1 cellular context compared by ENCODE assay signal in the genomic region with DNA sequence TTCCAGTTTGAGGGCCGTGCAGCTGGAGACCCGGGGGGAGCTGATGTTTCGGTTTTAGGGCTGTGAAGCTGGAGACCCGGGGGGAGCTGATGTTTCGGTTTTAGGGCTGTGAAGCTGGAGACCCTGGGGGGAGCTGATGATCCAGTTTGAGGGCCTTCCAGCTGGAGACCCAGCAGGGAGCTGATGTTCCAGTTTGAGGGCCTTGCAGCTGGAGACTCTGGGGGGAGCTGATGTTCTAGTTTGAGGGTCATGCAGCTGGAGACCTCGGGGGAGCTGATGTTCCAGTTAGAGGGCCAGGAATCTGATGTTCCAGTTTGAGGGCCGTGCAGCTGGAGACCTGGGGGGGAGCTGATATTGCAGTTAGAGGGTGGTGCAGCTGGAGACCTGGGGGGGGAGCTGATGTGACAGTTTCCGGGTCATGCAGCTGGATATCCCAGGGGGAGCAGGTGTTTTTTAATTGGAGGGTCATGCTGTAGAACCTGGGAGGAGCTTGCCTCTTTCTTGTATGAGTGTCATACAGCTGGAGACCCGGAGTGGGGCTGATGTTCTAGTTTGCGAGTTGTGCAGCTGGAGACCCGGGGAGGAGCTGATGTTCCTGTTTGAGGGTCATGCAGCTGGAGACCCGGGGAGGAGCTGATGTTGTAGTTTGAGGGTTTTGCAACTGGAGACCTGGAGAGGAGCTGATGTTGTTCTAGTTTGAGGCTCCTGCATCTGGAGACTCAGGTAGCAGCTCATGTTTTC.
TF ChIP-seq lines count a peak whose summit lies in the region.

No MANE protein-coding gene starts in this region.

TF ChIP-seq in HepG2, 621 proteins besides CTCF, POLR2A, EP300 and RAD21 (continued from another document):
- TF ChIP-seq, protein P1, sequence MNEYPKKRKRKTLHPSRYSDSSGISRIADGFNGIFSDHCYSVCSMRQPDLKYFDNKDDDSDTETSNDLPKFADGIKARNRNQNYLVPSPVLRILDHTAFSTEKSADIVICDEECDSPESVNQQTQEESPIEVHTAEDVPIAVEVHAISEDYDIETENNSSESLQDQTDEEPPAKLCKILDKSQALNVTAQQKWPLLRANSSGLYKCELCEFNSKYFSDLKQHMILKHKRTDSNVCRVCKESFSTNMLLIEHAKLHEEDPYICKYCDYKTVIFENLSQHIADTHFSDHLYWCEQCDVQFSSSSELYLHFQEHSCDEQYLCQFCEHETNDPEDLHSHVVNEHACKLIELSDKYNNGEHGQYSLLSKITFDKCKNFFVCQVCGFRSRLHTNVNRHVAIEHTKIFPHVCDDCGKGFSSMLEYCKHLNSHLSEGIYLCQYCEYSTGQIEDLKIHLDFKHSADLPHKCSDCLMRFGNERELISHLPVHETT (CRISPR knock-in tag; conservative IDR thresholded peaks at IDR 0.05): no peak
- no peak for TF ChIP-seq ZNF713 (CRISPR knock-in tag; IDR thresholded peaks at IDR 0.05)
- TF ChIP-seq, protein P2, sequence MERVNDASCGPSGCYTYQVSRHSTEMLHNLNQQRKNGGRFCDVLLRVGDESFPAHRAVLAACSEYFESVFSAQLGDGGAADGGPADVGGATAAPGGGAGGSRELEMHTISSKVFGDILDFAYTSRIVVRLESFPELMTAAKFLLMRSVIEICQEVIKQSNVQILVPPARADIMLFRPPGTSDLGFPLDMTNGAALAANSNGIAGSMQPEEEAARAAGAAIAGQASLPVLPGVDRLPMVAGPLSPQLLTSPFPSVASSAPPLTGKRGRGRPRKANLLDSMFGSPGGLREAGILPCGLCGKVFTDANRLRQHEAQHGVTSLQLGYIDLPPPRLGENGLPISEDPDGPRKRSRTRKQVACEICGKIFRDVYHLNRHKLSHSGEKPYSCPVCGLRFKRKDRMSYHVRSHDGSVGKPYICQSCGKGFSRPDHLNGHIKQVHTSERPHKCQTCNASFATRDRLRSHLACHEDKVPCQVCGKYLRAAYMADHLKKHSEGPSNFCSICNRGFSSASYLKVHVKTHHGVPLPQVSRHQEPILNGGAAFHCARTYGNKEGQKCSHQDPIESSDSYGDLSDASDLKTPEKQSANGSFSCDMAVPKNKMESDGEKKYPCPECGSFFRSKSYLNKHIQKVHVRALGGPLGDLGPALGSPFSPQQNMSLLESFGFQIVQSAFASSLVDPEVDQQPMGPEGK (CRISPR knock-in tag; IDR thresholded peaks at IDR 0.05): 0 out of 2 replicates have a peak, but pooled peaks have one; percentile 21
- no peak for TF ChIP-seq ZNF598 (CRISPR knock-in tag; IDR thresholded peaks at IDR 0.05; ENCODE audit: borderline replicate concordance)
- TF ChIP-seq SKI (IDR thresholded peaks at IDR 0.05; ENCODE audit: partially characterized antibody): no peak
- TF ChIP-seq, protein P3, sequence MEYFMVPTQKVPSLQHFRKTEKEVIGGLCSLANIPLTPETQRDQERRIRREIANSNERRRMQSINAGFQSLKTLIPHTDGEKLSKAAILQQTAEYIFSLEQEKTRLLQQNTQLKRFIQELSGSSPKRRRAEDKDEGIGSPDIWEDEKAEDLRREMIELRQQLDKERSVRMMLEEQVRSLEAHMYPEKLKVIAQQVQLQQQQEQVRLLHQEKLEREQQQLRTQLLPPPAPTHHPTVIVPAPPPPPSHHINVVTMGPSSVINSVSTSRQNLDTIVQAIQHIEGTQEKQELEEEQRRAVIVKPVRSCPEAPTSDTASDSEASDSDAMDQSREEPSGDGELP (IDR thresholded peaks at IDR 0.05; ENCODE audit: borderline replicate concordance, low read depth): 0 out of 2 replicates have a peak, but pooled peaks have one; percentile 12
- no peak for TF ChIP-seq ZNF264 (CRISPR knock-in tag; IDR thresholded peaks at IDR 0.05)
- no peak for TF ChIP-seq GABPA (IDR thresholded peaks at IDR 0.05; ENCODE audit: low read depth, low read length)
- TF ChIP-seq GABPA (CRISPR knock-in tag; IDR thresholded peaks at IDR 0.05; ENCODE audit: low read depth): peak; percentile 55
- no peak for TF ChIP-seq XBP1 (CRISPR knock-in tag; IDR thresholded peaks at IDR 0.05)
- TF ChIP-seq NR2C2 (CRISPR knock-in tag; IDR thresholded peaks at IDR 0.05; ENCODE audit: borderline replicate concordance): peak; percentile 78
- TF ChIP-seq, protein P4, sequence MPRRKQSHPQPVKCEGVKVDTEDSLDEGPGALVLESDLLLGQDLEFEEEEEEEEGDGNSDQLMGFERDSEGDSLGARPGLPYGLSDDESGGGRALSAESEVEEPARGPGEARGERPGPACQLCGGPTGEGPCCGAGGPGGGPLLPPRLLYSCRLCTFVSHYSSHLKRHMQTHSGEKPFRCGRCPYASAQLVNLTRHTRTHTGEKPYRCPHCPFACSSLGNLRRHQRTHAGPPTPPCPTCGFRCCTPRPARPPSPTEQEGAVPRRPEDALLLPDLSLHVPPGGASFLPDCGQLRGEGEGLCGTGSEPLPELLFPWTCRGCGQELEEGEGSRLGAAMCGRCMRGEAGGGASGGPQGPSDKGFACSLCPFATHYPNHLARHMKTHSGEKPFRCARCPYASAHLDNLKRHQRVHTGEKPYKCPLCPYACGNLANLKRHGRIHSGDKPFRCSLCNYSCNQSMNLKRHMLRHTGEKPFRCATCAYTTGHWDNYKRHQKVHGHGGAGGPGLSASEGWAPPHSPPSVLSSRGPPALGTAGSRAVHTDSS (CRISPR knock-in tag; conservative IDR thresholded peaks at IDR 0.05): no peak
- TF ChIP-seq CBFB (CRISPR knock-in tag; IDR thresholded peaks at IDR 0.05): no peak
- TF ChIP-seq HOXD1 (CRISPR knock-in tag; IDR thresholded peaks at IDR 0.05): no peak
- TF ChIP-seq, protein P5, sequence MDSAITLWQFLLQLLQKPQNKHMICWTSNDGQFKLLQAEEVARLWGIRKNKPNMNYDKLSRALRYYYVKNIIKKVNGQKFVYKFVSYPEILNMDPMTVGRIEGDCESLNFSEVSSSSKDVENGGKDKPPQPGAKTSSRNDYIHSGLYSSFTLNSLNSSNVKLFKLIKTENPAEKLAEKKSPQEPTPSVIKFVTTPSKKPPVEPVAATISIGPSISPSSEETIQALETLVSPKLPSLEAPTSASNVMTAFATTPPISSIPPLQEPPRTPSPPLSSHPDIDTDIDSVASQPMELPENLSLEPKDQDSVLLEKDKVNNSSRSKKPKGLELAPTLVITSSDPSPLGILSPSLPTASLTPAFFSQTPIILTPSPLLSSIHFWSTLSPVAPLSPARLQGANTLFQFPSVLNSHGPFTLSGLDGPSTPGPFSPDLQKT (CRISPR knock-in tag; IDR thresholded peaks at IDR 0.05; ENCODE audit: borderline replicate concordance): no peak
- TF ChIP-seq, protein P6, sequence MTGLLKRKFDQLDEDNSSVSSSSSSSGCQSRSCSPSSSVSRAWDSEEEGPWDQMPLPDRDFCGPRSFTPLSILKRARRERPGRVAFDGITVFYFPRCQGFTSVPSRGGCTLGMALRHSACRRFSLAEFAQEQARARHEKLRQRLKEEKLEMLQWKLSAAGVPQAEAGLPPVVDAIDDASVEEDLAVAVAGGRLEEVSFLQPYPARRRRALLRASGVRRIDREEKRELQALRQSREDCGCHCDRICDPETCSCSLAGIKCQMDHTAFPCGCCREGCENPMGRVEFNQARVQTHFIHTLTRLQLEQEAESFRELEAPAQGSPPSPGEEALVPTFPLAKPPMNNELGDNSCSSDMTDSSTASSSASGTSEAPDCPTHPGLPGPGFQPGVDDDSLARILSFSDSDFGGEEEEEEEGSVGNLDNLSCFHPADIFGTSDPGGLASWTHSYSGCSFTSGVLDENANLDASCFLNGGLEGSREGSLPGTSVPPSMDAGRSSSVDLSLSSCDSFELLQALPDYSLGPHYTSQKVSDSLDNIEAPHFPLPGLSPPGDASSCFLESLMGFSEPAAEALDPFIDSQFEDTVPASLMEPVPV (CRISPR knock-in tag; IDR thresholded peaks at IDR 0.05): no peak
- TF ChIP-seq, protein P7, sequence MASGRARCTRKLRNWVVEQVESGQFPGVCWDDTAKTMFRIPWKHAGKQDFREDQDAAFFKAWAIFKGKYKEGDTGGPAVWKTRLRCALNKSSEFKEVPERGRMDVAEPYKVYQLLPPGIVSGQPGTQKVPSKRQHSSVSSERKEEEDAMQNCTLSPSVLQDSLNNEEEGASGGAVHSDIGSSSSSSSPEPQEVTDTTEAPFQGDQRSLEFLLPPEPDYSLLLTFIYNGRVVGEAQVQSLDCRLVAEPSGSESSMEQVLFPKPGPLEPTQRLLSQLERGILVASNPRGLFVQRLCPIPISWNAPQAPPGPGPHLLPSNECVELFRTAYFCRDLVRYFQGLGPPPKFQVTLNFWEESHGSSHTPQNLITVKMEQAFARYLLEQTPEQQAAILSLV (CRISPR knock-in tag; IDR thresholded peaks at IDR 0.05; ENCODE audit: borderline replicate concordance): 0 out of 2 replicates have a peak, but pooled peaks have one; percentile 23
- TF ChIP-seq, protein P8, sequence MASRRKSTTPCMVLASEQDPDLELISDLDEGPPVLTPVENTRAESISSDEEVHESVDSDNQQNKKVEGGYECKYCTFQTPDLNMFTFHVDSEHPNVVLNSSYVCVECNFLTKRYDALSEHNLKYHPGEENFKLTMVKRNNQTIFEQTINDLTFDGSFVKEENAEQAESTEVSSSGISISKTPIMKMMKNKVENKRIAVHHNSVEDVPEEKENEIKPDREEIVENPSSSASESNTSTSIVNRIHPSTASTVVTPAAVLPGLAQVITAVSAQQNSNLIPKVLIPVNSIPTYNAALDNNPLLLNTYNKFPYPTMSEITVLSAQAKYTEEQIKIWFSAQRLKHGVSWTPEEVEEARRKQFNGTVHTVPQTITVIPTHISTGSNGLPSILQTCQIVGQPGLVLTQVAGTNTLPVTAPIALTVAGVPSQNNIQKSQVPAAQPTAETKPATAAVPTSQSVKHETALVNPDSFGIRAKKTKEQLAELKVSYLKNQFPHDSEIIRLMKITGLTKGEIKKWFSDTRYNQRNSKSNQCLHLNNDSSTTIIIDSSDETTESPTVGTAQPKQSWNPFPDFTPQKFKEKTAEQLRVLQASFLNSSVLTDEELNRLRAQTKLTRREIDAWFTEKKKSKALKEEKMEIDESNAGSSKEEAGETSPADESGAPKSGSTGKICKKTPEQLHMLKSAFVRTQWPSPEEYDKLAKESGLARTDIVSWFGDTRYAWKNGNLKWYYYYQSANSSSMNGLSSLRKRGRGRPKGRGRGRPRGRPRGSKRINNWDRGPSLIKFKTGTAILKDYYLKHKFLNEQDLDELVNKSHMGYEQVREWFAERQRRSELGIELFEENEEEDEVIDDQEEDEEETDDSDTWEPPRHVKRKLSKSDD (CRISPR knock-in tag; IDR thresholded peaks at IDR 0.05; ENCODE audit: low read depth): no peak
- no peak for TF ChIP-seq ZNF747 (CRISPR knock-in tag; IDR thresholded peaks at IDR 0.05; ENCODE audit: borderline replicate concordance)
- TF ChIP-seq CBX5 (CRISPR knock-in tag; IDR thresholded peaks at IDR 0.05; ENCODE audit: borderline replicate concordance): no peak
- TF ChIP-seq PHF5A (CRISPR knock-in tag; IDR thresholded peaks at IDR 0.05; ENCODE audit: low read depth, unreplicated experiment): no peak
- TF ChIP-seq ZNF432 (CRISPR knock-in tag; IDR thresholded peaks at IDR 0.05; ENCODE audit: borderline replicate concordance): no peak
- no peak for TF ChIP-seq KDM1A (CRISPR knock-in tag; IDR thresholded peaks at IDR 0.05)
- TF ChIP-seq ZEB1 (IDR thresholded peaks at IDR 0.05; ENCODE audit: insufficient replicate concordance, low read depth): no peak
- no peak for TF ChIP-seq ZNF792 (CRISPR knock-in tag; IDR thresholded peaks at IDR 0.05)
- TF ChIP-seq PITX1 (CRISPR knock-in tag; IDR thresholded peaks at IDR 0.05): no peak
- no peak for TF ChIP-seq ZSCAN31 (CRISPR knock-in tag; IDR thresholded peaks at IDR 0.05; ENCODE audit: low read depth)
- no peak for TF ChIP-seq STAT5B (CRISPR knock-in tag; IDR thresholded peaks at IDR 0.05)
- no peak for TF ChIP-seq PCBP1 (IDR thresholded peaks at IDR 0.05; ENCODE audit: borderline replicate concordance, low read depth, low read length)
- no peak for TF ChIP-seq KLF12 (CRISPR knock-in tag; IDR thresholded peaks at IDR 0.05; ENCODE audit: borderline replicate concordance)
- TF ChIP-seq ELF4 (CRISPR knock-in tag; IDR thresholded peaks at IDR 0.05; ENCODE audit: borderline replicate concordance): no peak
- TF ChIP-seq ZNF761 (CRISPR knock-in tag; conservative IDR thresholded peaks at IDR 0.05): no peak
- TF ChIP-seq, protein P9, sequence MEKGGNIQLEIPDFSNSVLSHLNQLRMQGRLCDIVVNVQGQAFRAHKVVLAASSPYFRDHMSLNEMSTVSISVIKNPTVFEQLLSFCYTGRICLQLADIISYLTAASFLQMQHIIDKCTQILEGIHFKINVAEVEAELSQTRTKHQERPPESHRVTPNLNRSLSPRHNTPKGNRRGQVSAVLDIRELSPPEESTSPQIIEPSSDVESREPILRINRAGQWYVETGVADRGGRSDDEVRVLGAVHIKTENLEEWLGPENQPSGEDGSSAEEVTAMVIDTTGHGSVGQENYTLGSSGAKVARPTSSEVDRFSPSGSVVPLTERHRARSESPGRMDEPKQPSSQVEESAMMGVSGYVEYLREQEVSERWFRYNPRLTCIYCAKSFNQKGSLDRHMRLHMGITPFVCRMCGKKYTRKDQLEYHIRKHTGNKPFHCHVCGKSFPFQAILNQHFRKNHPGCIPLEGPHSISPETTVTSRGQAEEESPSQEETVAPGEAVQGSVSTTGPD (CRISPR knock-in tag; IDR thresholded peaks at IDR 0.05): no peak
- no peak for TF ChIP-seq ZSCAN22 (CRISPR knock-in tag; IDR thresholded peaks at IDR 0.05)
- TF ChIP-seq SETDB1 (CRISPR knock-in tag; IDR thresholded peaks at IDR 0.05; ENCODE audit: borderline replicate concordance): no peak
TF ChIP-seq in HepG2: peak in this region for 9.
